Comparison of ENCODE assay signal across 25 cellular contexts in the genomic region with DNA sequence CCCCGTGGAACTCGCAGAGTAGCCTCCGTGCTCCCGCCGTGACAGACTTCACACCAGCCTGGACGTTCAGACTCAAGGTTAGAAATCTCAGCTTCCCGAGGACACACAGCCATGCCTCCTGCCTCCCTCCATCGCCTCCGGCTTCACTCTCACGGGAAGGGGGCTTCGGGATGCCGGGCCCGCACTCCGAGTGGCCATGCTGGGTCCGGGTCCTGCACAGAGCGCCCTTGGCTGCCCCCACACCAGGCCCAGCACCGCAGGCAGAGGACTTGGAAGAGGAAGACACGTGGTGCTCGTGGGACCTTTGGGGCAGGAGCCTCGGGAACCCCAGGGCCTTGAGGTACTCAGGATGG.
"Had no signal": no experiment of that assay in that cellular context is flagged by ENCODE, and none has a peak within 500 bp of the region (broad histone marks: within the 10 kb centered on the region; RNA-seq: fewer than 3 reads in every experiment).

No MANE protein-coding gene starts in this region.

- H3K9me3 Mint-ChIP-seq: natural killer cell had no signal

- H3K9ac ChIP-seq: parathyroid adenoma had no signal

- H3K36me3 Mint-ChIP-seq: naive B cell; natural killer cell; stimulated activated naive B cell treated with anti-CD40 and anti-IgM and Interleukin-4, amounts not matched to agents 10 μg/mL and 1 μg/mL and 100 μg/mL, for 72 hours had no signal

- H3K9me3 ChIP-seq: ovary, psoas muscle, right lobe of liver, sigmoid colon, stomach, thoracic aorta, thyroid gland, tibial nerve, upper lobe of left lung, uterus had no signal

- H3K4me1 ChIP-seq: parathyroid adenoma, psoas muscle, right lobe of liver, thyroid gland, uterus had no signal

- H3K4me3 Mint-ChIP-seq: naive B cell; natural killer cell; nephron; stimulated activated naive B cell treated with anti-CD40 and anti-IgM and Interleukin-4, amounts not matched to agents 10 μg/mL and 1 μg/mL and 100 μg/mL, for 72 hours had no signal

- H2AFZ ChIP-seq: parathyroid adenoma had no signal

- H3K27me3 Mint-ChIP-seq: naive B cell had no signal

- H3K27ac Mint-ChIP-seq: naive B cell; natural killer cell; progenitor cell of endocrine pancreas; stimulated activated naive B cell treated with anti-CD40 and anti-IgM and Interleukin-4, amounts not matched to agents 10 μg/mL and 1 μg/mL and 100 μg/mL, for 72 hours had no signal

- DNase-seq: naive B cell; natural killer cell; occipital lobe; ovary; psoas muscle; right lobe of liver; sigmoid colon; small intestine; stimulated activated CD4-positive, alpha-beta T cell treated with anti-CD3 and anti-CD28 coated beads, Interleukin-15, amount 100 ng/mL, for 24 hours; stimulated activated CD4-positive, alpha-beta T cell treated with anti-CD3 and anti-CD28 coated beads, Interleukin-4, amount 100 ng/mL, for 1 hour; stimulated activated CD4-positive, alpha-beta T cell treated with anti-CD3 and anti-CD28 coated beads, Interleukin-4, amount 100 ng/mL, for 4 hours; stimulated activated CD8-positive, alpha-beta memory T cell treated with anti-CD3 and anti-CD28 coated beads, Interleukin-4, amount 100 ng/mL, for 48 hours; stimulated activated naive B cell treated with anti-CD40 and anti-IgM and Interleukin-4, amounts not matched to agents 10 μg/mL and 1 μg/mL and 100 μg/mL, for 72 hours; stimulated activated naive CD8-positive, alpha-beta T cell treated with anti-CD3 and anti-CD28 coated beads, Interleukin-15, Interleukin-2, amounts not matched to agents 100 U/mL and 50 U/mL, for 24 hours; stomach; thyroid gland; trophoblast cell; uterus had no signal

- H3K4me1 Mint-ChIP-seq: naive B cell, natural killer cell had no signal

- H3K36me3 ChIP-seq: ovary, right lobe of liver, sigmoid colon, stomach, thoracic aorta, thyroid gland, tibial nerve, upper lobe of left lung, uterus had no signal

- H3K27ac ChIP-seq: ovary, parathyroid adenoma, psoas muscle, right lobe of liver, sigmoid colon, stomach, thoracic aorta, thyroid gland, tibial nerve, upper lobe of left lung, uterus had no signal

- H3K4me3 ChIP-seq: ovary, psoas muscle, right lobe of liver, sigmoid colon, stomach, thoracic aorta, thyroid gland, tibial nerve, upper lobe of left lung, uterus had no signal

- FAIRE-seq: small intestine had no signal

- ATAC-seq: natural killer cell; psoas muscle; right cardiac atrium; right lobe of liver; stimulated activated naive B cell treated with anti-CD40 and anti-IgM and Interleukin-4, amounts not matched to agents 10 μg/mL and 1 μg/mL and 100 μg/mL, for 72 hours; stimulated activated naive CD8-positive, alpha-beta T cell treated with anti-CD3 and anti-CD28 coated beads, Interleukin-15, Interleukin-2, amounts not matched to agents 100 U/mL and 50 U/mL, for 24 hours had no signal

- H3K27me3 ChIP-seq: ovary, right lobe of liver, thyroid gland, tibial nerve, upper lobe of left lung, uterus had no signal

- H3K79me2 ChIP-seq: parathyroid adenoma had no signal
